ENCODE assay signal across 11 cellular contexts in genomic region chr1:32828341-32828740, GRCh38. TPM values are rescaled to one million over a fixed set of nuclear protein-coding genes. Genes with fewer than 3 reads are reported as not detected.
DNase-seq lines count a peak whose midpoint lies in the region; ATAC-seq and TF ChIP-seq lines count a peak whose summit lies in the region.
"Had no signal": no experiment of that assay in that cellular context is flagged by ENCODE, and none has a peak within 500 bp of the region (broad histone marks: within the 10 kb centered on the region; RNA-seq: fewer than 3 reads in every experiment).

No MANE protein-coding gene starts in this region.

- 97 to 98% methylated on average over 7 of the region's 7 CpGs for WGBS in GM23248 (ENCODE audit: low coverage in 1 of 2, low lambda C conversion rate in 2 of 2, missing lambda C conversion rate in 2 of 2), 2 experiments

- no peaks in the 10 kb centered on the region for H3K9me3 ChIP-seq in GM23248 (ENCODE audit: low read depth)
- H3K9me3 ChIP-seq: psoas muscle had no signal

- no peaks in the 10 kb centered on the region for H3K9me2 ChIP-seq in GM23248 (ENCODE audit: insufficient read depth)

- no peaks in the 10 kb centered on the region for H3K27me3 ChIP-seq in GM23248 (replicated peaks; ENCODE audit: insufficient read depth)

- no peak overlapping the region for H2AFZ ChIP-seq in GM23248

- H3K36me3 Mint-ChIP-seq in chondrocyte (ENCODE audit: low read depth) (peaks cover 30% of the 10 kb centered on the region), nephron (ENCODE audit: low read depth) (peaks cover 62% of the 10 kb centered on the region)

- no peaks in the 10 kb centered on the region for H3K4me1 ChIP-seq in GM23248 (ENCODE audit: insufficient read depth)
- H3K4me1 ChIP-seq: psoas muscle had no signal

- peaks cover 26% of the 10 kb centered on the region for H3K79me2 ChIP-seq in GM23248 (ENCODE audit: insufficient read depth)

- no peak overlapping the region for H3K4me3 ChIP-seq in GM23248
- H3K4me3 ChIP-seq: psoas muscle had no signal

- H3K27ac ChIP-seq in GM23248: no peak overlapping the region
- H3K27ac ChIP-seq: psoas muscle had no signal

- no peak overlapping the region for H3K9ac ChIP-seq in GM23248

- H3K4me3 Mint-ChIP-seq in chondrocyte (ENCODE audit: unreplicated experiment): no peak overlapping the region
- no peak overlapping the region for H3K4me3 Mint-ChIP-seq in nephron
- H3K4me3 Mint-ChIP-seq: T-cell had no signal

- H3K9me3 Mint-ChIP-seq in chondrocyte (ENCODE audit: low read depth) (no peaks in the 10 kb centered on the region), nephron (no peaks in the 10 kb centered on the region)
- H3K9me3 Mint-ChIP-seq: T-cell had no signal

- H3K36me3 ChIP-seq in GM23248 (ENCODE audit: low read depth): peaks cover 62% of the 10 kb centered on the region

- H4K20me1 ChIP-seq in GM23248 (ENCODE audit: insufficient read depth): no peaks in the 10 kb centered on the region

- in situ Hi-C loops in GM23248 (cut with MboI): no loop called here

- H3K27ac Mint-ChIP-seq in chondrocyte (ENCODE audit: unreplicated experiment): no peak overlapping the region
- H3K27ac Mint-ChIP-seq in nephron: no peak overlapping the region

- H3F3A ChIP-seq in GM23248 (ENCODE audit: insufficient read depth): no peaks in the 10 kb centered on the region

- no peaks in the 10 kb centered on the region for H3K27me3 Mint-ChIP-seq in chondrocyte (ENCODE audit: low read depth)
- no peaks in the 10 kb centered on the region for H3K27me3 Mint-ChIP-seq in nephron (ENCODE audit: low read depth)
- H3K27me3 Mint-ChIP-seq: T-cell had no signal

- ATAC-seq in GM21360 (IDR thresholded peaks at IDR 0.05; ENCODE audit: unreplicated experiment): no peak
- ATAC-seq: psoas muscle, T-cell had no signal

- no peak overlapping the region for H3K4me2 ChIP-seq in GM23248 (ENCODE audit: unreplicated experiment)

- peak; percentile 76 for TF ChIP-seq CTCF in chondrocyte (IDR thresholded peaks at IDR 0.05)
- peak; percentile 40 to 57 (median 50) for TF ChIP-seq CTCF in nephron (IDR thresholded peaks at IDR 0.05; ENCODE audit: unreplicated experiment in 3 of 3)

- DNase-seq in GM23248 (peak; percentile 22), NCI-H1694 (lab: John Stamatoyannopoulos, UW) (peak; percentile 32), chondrocyte (ENCODE audit: low spot score) (no peak), HUDEP-2 (lab: John Stamatoyannopoulos, UW; ENCODE audit: unreplicated experiment in 76 of 76) (no peak)
- no peak for DNase-seq in effector CD8-positive, alpha-beta T cell (lab: John Stamatoyannopoulos, UW)
- DNase-seq: activated T-cell treated with anti-CD3 and anti-CD28 coated beads, Interleukin-2, amount 50 U/mL, for 1 hour; NCI-H510A; psoas muscle; T-cell had no signal

- H3K4me1 Mint-ChIP-seq in chondrocyte (ENCODE audit: low read depth) (no peaks in the 10 kb centered on the region), nephron (peaks cover 4% of the 10 kb centered on the region)

RNA-seq across cellular contexts. Expression of gene S100PBP, which starts 10.9 kb away (rescaled TPM):
- 25.2 and 35.0 TPM in 2 replicates for total RNA-seq in GM23248 (2014; rRNA removed; shearing (Covaris generic))
- polyA plus RNA-seq in GM23248 (2016; fragmentation: Nextera tagmentation; extraction: Ambion mirVana): 12.1 and 15.7 TPM in 2 replicates
- 39.6 to 55.8 TPM (median 40.5 TPM) in 3 replicates for total RNA-seq in chondrocyte

RNA-seq across cellular contexts. Expression of gene YARS1, which starts 11.2 kb away (rescaled TPM):
- 125 and 135 TPM in 2 replicates for total RNA-seq in GM23248 (2014; rRNA removed; shearing (Covaris generic))
- polyA plus RNA-seq in GM23248 (2016; fragmentation: Nextera tagmentation; extraction: Ambion mirVana): 179 and 185 TPM in 2 replicates
- total RNA-seq in chondrocyte: 52.2 to 160 TPM (median 147 TPM) in 3 replicates

RNA-seq across cellular contexts. Expression of gene FNDC5, which starts 42.4 kb away (rescaled TPM):
- 0.76 TPM in 1 of 2 replicates, not detected in the other for total RNA-seq in GM23248 (2014; rRNA removed; shearing (Covaris generic))
- 0.15 and 0.33 TPM in 2 replicates for polyA plus RNA-seq in GM23248 (2016; fragmentation: Nextera tagmentation; extraction: Ambion mirVana)
- total RNA-seq in chondrocyte: 2.6 to 4.6 TPM (median 4.0 TPM) in 3 replicates
- total RNA-seq: T-cell had no signal

RNA-seq across cellular contexts. Expression of gene HPCA, which starts 58.0 kb away (rescaled TPM):
- not detected in 2 replicates for total RNA-seq in GM23248 (2014; rRNA removed; shearing (Covaris generic))
- polyA plus RNA-seq in GM23248 (2016; fragmentation: Nextera tagmentation; extraction: Ambion mirVana): not detected in 2 replicates
- 0.54 TPM in 1 of 3 replicates, not detected in the others for total RNA-seq in chondrocyte
- total RNA-seq: psoas muscle had no signal

Comparison
In these comparisons a context has a peak if more than half of its experiments do, and no peak if none do; other contexts are left out.
1. DNase-seq: peak in GM23248 (single experiment) and NCI-H1694 (single experiment); none in chondrocyte (single experiment), effector CD8-positive, alpha-beta T cell (single experiment) and HUDEP-2 (0 of 76).